ENCODE assay signal across 8 cellular contexts in genomic region chr19:34475026-34475974, GRCh38. TPM values are rescaled to one million over a fixed set of nuclear protein-coding genes. Genes with fewer than 3 reads are reported as not detected.
DNase-seq lines count a peak whose midpoint lies in the region; ATAC-seq and TF ChIP-seq lines count a peak whose summit lies in the region.

No MANE protein-coding gene starts in this region.

- no peak for TF ChIP-seq POLR2A in gastroesophageal sphincter (IDR thresholded peaks at IDR 0.05)
- TF ChIP-seq POLR2A in uterus (IDR thresholded peaks at IDR 0.05): no peak

- DNase-seq in stimulated activated CD4-positive, alpha-beta T cell treated with anti-CD3 and anti-CD28 coated beads, Interleukin-12 subunit alpha, Interleukin-12 subunit beta, amount 100 ng/mL, for 4 hours: peak; percentile 8
- DNase-seq in stimulated activated CD4-positive, alpha-beta T cell treated with anti-CD3 and anti-CD28 coated beads, Interleukin-4, amount 100 ng/mL, for 4 hours: no peak
- peak; percentile 24 to 35 for DNase-seq in activated CD4-positive, alpha-beta T cell treated with anti-CD3 and anti-CD28 coated beads, Interleukin-2, amount 50 U/mL, for 48 hours
- DNase-seq in uterus (no peak), NCI-H2227 (lab: John Stamatoyannopoulos, UW; ENCODE audit: unreplicated experiment) (no peak)

- no peaks in the 10 kb centered on the region for H3K27me3 ChIP-seq in gastroesophageal sphincter
- H3K27me3 ChIP-seq in uterus: no peaks in the 10 kb centered on the region

- H3K36me3 ChIP-seq in gastroesophageal sphincter (peaks cover 0 to 35% of the 10 kb centered on the region in 2 donors), uterus (no peaks in the 10 kb centered on the region)

- TF ChIP-seq CTCF in gastroesophageal sphincter (IDR thresholded peaks at IDR 0.05): no peak
- TF ChIP-seq CTCF in uterus (IDR thresholded peaks at IDR 0.05): no peak

- H3K4me3 ChIP-seq in gastroesophageal sphincter: no peak overlapping the region
- H3K4me3 ChIP-seq in uterus: no peak overlapping the region

- H3K9me3 ChIP-seq in gastroesophageal sphincter (no peaks in the 10 kb centered on the region), uterus (no peaks in the 10 kb centered on the region)

- intact Hi-C loops in uterus (cut with DNase I; ENCODE audit: low total_unique reads): no loop called here

- WGBS in gastroesophageal sphincter (ENCODE audit: low coverage in 1 of 2), 2 donors: 23 to 37% methylated on average over 8 to 9 of the region's 9 CpGs

- TF ChIP-seq EP300 in gastroesophageal sphincter (IDR thresholded peaks at IDR 0.05): no peak

- ATAC-seq in gastroesophageal sphincter (peak; percentile 67), GM18907 (IDR thresholded peaks at IDR 0.05; ENCODE audit: unreplicated experiment) (no peak), GM18498 (IDR thresholded peaks at IDR 0.05; ENCODE audit: unreplicated experiment) (no peak)

- H3K27ac ChIP-seq in gastroesophageal sphincter: peak overlapping the region in 3 of 4 donors; percentile 0 to 50 (median 41)
- H3K27ac ChIP-seq in uterus: peak overlapping the region; percentile 49 to 58

- H3K4me1 ChIP-seq in gastroesophageal sphincter (peaks cover 0 to 19% (median 8%) of the 10 kb centered on the region in 3 donors), uterus (no peaks in the 10 kb centered on the region)

RNA-seq across cellular contexts. Expression of gene WTIP, which starts 6.3 kb away (rescaled TPM):
- total RNA-seq in gastroesophageal sphincter (10 to 100 TPM; 18.8 to 59.6 (median 43.6) TPM), uterus (10 to 100 TPM in 2 of 4 donors, 1 to 10 TPM in 2; 5.9 to 38.0 (median 19.3) TPM)

RNA-seq across cellular contexts. Expression of gene UBA2, which starts 47.1 kb away (rescaled TPM):
- total RNA-seq in gastroesophageal sphincter (100 to 1,000 TPM in 1 of 4 donors, 10 to 100 TPM in 3; 71.3 to 131 (median 84.7) TPM), uterus (100 to 1,000 TPM in 3 of 4 donors, 10 to 100 TPM in 1; 85.9 to 179 (median 123) TPM)

Comparison
In these comparisons a context has a peak if more than half of its experiments do, and no peak if none do; other contexts are left out.
1. DNase-seq: peak in stimulated activated CD4-positive, alpha-beta T cell treated with anti-CD3 and anti-CD28 coated beads, Interleukin-12 subunit alpha, Interleukin-12 subunit beta, amount 100 ng/mL, for 4 hours (single experiment) and activated CD4-positive, alpha-beta T cell treated with anti-CD3 and anti-CD28 coated beads, Interleukin-2, amount 50 U/mL, for 48 hours (2 of 2); none in stimulated activated CD4-positive, alpha-beta T cell treated with anti-CD3 and anti-CD28 coated beads, Interleukin-4, amount 100 ng/mL, for 4 hours (0 of 2), uterus (0 of 2) and NCI-H2227 (single experiment).